ENCODE assay signal across 8 cellular contexts in genomic region chr12:7995266-7995963, GRCh38. TPM values are rescaled to one million over a fixed set of nuclear protein-coding genes. Genes with fewer than 3 reads are reported as not detected.
DNase-seq lines count a peak whose midpoint lies in the region; ATAC-seq and TF ChIP-seq lines count a peak whose summit lies in the region.

No MANE protein-coding gene starts in this region.

- H3K36me3 Mint-ChIP-seq in natural killer cell treated with Interleukin-12 subunit alpha and Interleukin-12 subunit beta and Interleukin-15 and Interleukin-18, amount 100 ng/mL, for 72 hours, result no peaks in the 10 kb centered on the region
- H3K36me3 Mint-ChIP-seq in stimulated activated memory B cell treated with anti-CD40 and anti-IgM and Interleukin-4, amounts not matched to agents 10 μg/mL and 1 μg/mL and 100 μg/mL, for 72 hours, result no peaks in the 10 kb centered on the region

- H3K27me3 Mint-ChIP-seq in natural killer cell treated with Interleukin-12 subunit alpha and Interleukin-12 subunit beta and Interleukin-15 and Interleukin-18, amount 100 ng/mL, for 72 hours, result no peaks in the 10 kb centered on the region
- H3K27me3 Mint-ChIP-seq in stimulated activated memory B cell treated with anti-CD40 and anti-IgM and Interleukin-4, amounts not matched to agents 10 μg/mL and 1 μg/mL and 100 μg/mL, for 72 hours, result no peaks in the 10 kb centered on the region

- H3K36me3 ChIP-seq in NT2/D1 (ENCODE audit: insufficient read depth, insufficient read length, low read length), result no peaks in the 10 kb centered on the region

- ATAC-seq in GM21447 (IDR thresholded peaks at IDR 0.05; ENCODE audit: unreplicated experiment), result peak; percentile 99
- ATAC-seq in natural killer cell treated with Interleukin-12 subunit alpha and Interleukin-12 subunit beta and Interleukin-15 and Interleukin-18, amount 100 ng/mL, for 72 hours, result peak; percentile 98 to 99
- ATAC-seq in stimulated activated memory B cell treated with anti-CD40 and anti-IgM and Interleukin-4, amounts not matched to agents 10 μg/mL and 1 μg/mL and 100 μg/mL, for 72 hours, result peak; percentile 100

- DNase-seq in DMS153 (lab: John Stamatoyannopoulos, UW), result peak; percentile 78
- DNase-seq in HT-29 (ENCODE audit: low spot score), result peak; percentile 69
- DNase-seq in NT2/D1 (ENCODE audit: low read depth, low spot score), result peak; percentile 89
- peak; percentile 83 for DNase-seq in activated CD8-positive, alpha-beta memory T cell treated with anti-CD3 and anti-CD28 coated beads, Interleukin-2, amount 50 U/mL, for 4 hours
- peak; percentile 82 to 83 for DNase-seq in erythroblast (lab: John Stamatoyannopoulos, UW)
- peak; percentile 83 for DNase-seq in natural killer cell treated with Interleukin-12 subunit alpha and Interleukin-12 subunit beta and Interleukin-15 and Interleukin-18, amount 100 ng/mL, for 72 hours (ENCODE audit: low spot score)

- no peak for TF ChIP-seq POLR2A in erythroblast (IDR thresholded peaks at IDR 0.05; ENCODE audit: low read length)

- no peaks in the 10 kb centered on the region for H3K4me1 ChIP-seq in NT2/D1 (ENCODE audit: insufficient read depth, insufficient read length)

- peaks cover 26% of the 10 kb centered on the region for H3K9me3 ChIP-seq in NT2/D1 (ENCODE audit: insufficient read depth, low read length)

- H3K27ac Mint-ChIP-seq in natural killer cell treated with Interleukin-12 subunit alpha and Interleukin-12 subunit beta and Interleukin-15 and Interleukin-18, amount 100 ng/mL, for 72 hours, result no peak overlapping the region
- no peak overlapping the region for H3K27ac Mint-ChIP-seq in stimulated activated memory B cell treated with anti-CD40 and anti-IgM and Interleukin-4, amounts not matched to agents 10 μg/mL and 1 μg/mL and 100 μg/mL, for 72 hours

- H3K9ac ChIP-seq in NT2/D1 (ENCODE audit: insufficient read length, low read depth), result no peak overlapping the region

- H3K4me1 Mint-ChIP-seq in natural killer cell treated with Interleukin-12 subunit alpha and Interleukin-12 subunit beta and Interleukin-15 and Interleukin-18, amount 100 ng/mL, for 72 hours (ENCODE audit: low read depth in 2 of 2), result peaks cover 12 to 19% of the 10 kb centered on the region in 2 donors
- H3K4me1 Mint-ChIP-seq in stimulated activated memory B cell treated with anti-CD40 and anti-IgM and Interleukin-4, amounts not matched to agents 10 μg/mL and 1 μg/mL and 100 μg/mL, for 72 hours, result peaks cover under 1% of the 10 kb centered on the region

- H3K4me3 Mint-ChIP-seq in natural killer cell treated with Interleukin-12 subunit alpha and Interleukin-12 subunit beta and Interleukin-15 and Interleukin-18, amount 100 ng/mL, for 72 hours, result no peak overlapping the region
- H3K4me3 Mint-ChIP-seq in stimulated activated memory B cell treated with anti-CD40 and anti-IgM and Interleukin-4, amounts not matched to agents 10 μg/mL and 1 μg/mL and 100 μg/mL, for 72 hours, result no peak overlapping the region

- no peaks in the 10 kb centered on the region for H3K9me3 Mint-ChIP-seq in natural killer cell treated with Interleukin-12 subunit alpha and Interleukin-12 subunit beta and Interleukin-15 and Interleukin-18, amount 100 ng/mL, for 72 hours
- no peaks in the 10 kb centered on the region for H3K9me3 Mint-ChIP-seq in stimulated activated memory B cell treated with anti-CD40 and anti-IgM and Interleukin-4, amounts not matched to agents 10 μg/mL and 1 μg/mL and 100 μg/mL, for 72 hours

- no peak overlapping the region for H3K4me3 ChIP-seq in NT2/D1 (ENCODE audit: insufficient read length, low read depth)

- no peaks in the 10 kb centered on the region for H3K27me3 ChIP-seq in NT2/D1 (ENCODE audit: insufficient read depth, insufficient read length)

RNA-seq across cellular contexts. Expression of gene FOXJ2, which starts 37.1 kb away (rescaled TPM):
- 4.8 and 6.3 TPM in 2 replicates for total RNA-seq in HT-29 (2014; rRNA removed; shearing (Covaris generic))
- total RNA-seq in natural killer cell treated with Interleukin-12 subunit alpha and Interleukin-12 subunit beta and Interleukin-15 and Interleukin-18, amount 100 ng/mL, for 72 hours, result 10 to 100 TPM; 16.2 to 17.2 TPM

RNA-seq across cellular contexts. Expression of gene SLC2A3, which starts 59.4 kb away (rescaled TPM):
- not detected in 2 replicates for total RNA-seq in HT-29 (2014; rRNA removed; shearing (Covaris generic))
- 100 to 1,000 TPM; 250 to 356 TPM for total RNA-seq in natural killer cell treated with Interleukin-12 subunit alpha and Interleukin-12 subunit beta and Interleukin-15 and Interleukin-18, amount 100 ng/mL, for 72 hours

Comparison
In these comparisons a context has a peak if more than half of its experiments do, and no peak if none do; other contexts are left out.
1. RNA of gene SLC2A3, which starts 59.4 kb away (total RNA-seq): 250 to 356 TPM in natural killer cell treated with Interleukin-12 subunit alpha and Interleukin-12 subunit beta and Interleukin-15 and Interleukin-18, amount 100 ng/mL, for 72 hours; not detected in HT-29; every median in the first group is over 100 times any median in the second.
2. Peak in every context shown above with its lines, with median percentiles within 50 percentile points of each other: DNase-seq and ATAC-seq.